ENCODE assay signal across 8 cellular contexts in genomic region chr5:160199410-160199911, GRCh38. TPM values are rescaled to one million over a fixed set of nuclear protein-coding genes. Genes with fewer than 3 reads are reported as not detected.
DNase-seq lines count a peak whose midpoint lies in the region; ATAC-seq and TF ChIP-seq lines count a peak whose summit lies in the region.

No MANE protein-coding gene starts in this region.

- no peaks in the 10 kb centered on the region for H3K36me3 ChIP-seq in kidney epithelial cell (ENCODE audit: control insufficient read depth, insufficient read depth, low read length)

- ATAC-seq in HG02884 (IDR thresholded peaks at IDR 0.05; ENCODE audit: unreplicated experiment) = peak; percentile 93
- ATAC-seq in activated CD4-positive, CD25-positive, alpha-beta regulatory T cell treated with anti-CD3 and anti-CD28 coated beads, Interleukin-2, amount 50 U/mL, for 24 hours = peak; percentile 92 to 93
- peak; percentile 83 for ATAC-seq in central memory CD8-positive, alpha-beta T cell (replicated peaks; ENCODE audit: extremely low read depth, poor library complexity, severe bottlenecking)

- peaks cover 2% of the 10 kb centered on the region for H3K36me3 Mint-ChIP-seq in central memory CD8-positive, alpha-beta T cell (ENCODE audit: insufficient read depth)

- H3K27me3 ChIP-seq in kidney epithelial cell (ENCODE audit: control insufficient read depth, insufficient read depth, low read length) = no peaks in the 10 kb centered on the region

- peak; percentile 46 for TF ChIP-seq CTCF in kidney epithelial cell (IDR thresholded peaks at IDR 0.05; ENCODE audit: insufficient read depth, low read length, poor library complexity, severe bottlenecking)

- H3K27me3 Mint-ChIP-seq in central memory CD8-positive, alpha-beta T cell = peaks cover 38% of the 10 kb centered on the region

- DNase-seq in NCI-H1092 treated with DMSO at 0.1 percent for 48 hours (lab: John Stamatoyannopoulos, UW) = peak; percentile 26
- DNase-seq in NCI-H1092 (lab: John Stamatoyannopoulos, UW) = no peak
- DNase-seq in NCI-H2107 (lab: John Stamatoyannopoulos, UW) = peak; percentile 36
- DNase-seq in central memory CD8-positive, alpha-beta T cell (ENCODE audit: low spot score in 2 of 2) = peak; percentile 48 to 52
- DNase-seq in kidney epithelial cell (ENCODE audit: low read depth) = no peak
- DNase-seq in stimulated activated CD4-positive, alpha-beta T cell treated with anti-CD3 and anti-CD28 coated beads, Interleukin-1b, Interleukin-23, amount 100 ng/mL, for 1 hour (ENCODE audit: low read depth in 2 of 2) = peak; percentile 21 to 62

- no peaks in the 10 kb centered on the region for H3K9me3 Mint-ChIP-seq in central memory CD8-positive, alpha-beta T cell

- H3K4me3 Mint-ChIP-seq in central memory CD8-positive, alpha-beta T cell = peak overlapping the region; percentile 69

- H3K27ac Mint-ChIP-seq in central memory CD8-positive, alpha-beta T cell (ENCODE audit: low read depth) = no peak overlapping the region

- H3K4me3 ChIP-seq in kidney epithelial cell (ENCODE audit: low read depth, low read length) = peak overlapping the region; percentile 43

- H3K4me1 Mint-ChIP-seq in central memory CD8-positive, alpha-beta T cell = peaks cover 6% of the 10 kb centered on the region

RNA-seq across cellular contexts. Expression of gene FABP6, which starts 29.8 kb away (rescaled TPM):
- total RNA-seq in kidney epithelial cell = not detected in 2 replicates

Comparison
In these comparisons a context has a peak if more than half of its experiments do, and no peak if none do; other contexts are left out.
1. DNase-seq: peak in NCI-H1092 treated with DMSO at 0.1 percent for 48 hours (single experiment), NCI-H2107 (single experiment), central memory CD8-positive, alpha-beta T cell (2 of 2) and stimulated activated CD4-positive, alpha-beta T cell treated with anti-CD3 and anti-CD28 coated beads, Interleukin-1b, Interleukin-23, amount 100 ng/mL, for 1 hour (2 of 2); none in NCI-H1092 (single experiment) and kidney epithelial cell (single experiment).
2. Peak in every context shown above with its lines, with median percentiles within 50 percentile points of each other: ATAC-seq.